Comparison of ENCODE assay signal across 1 cellular context in the genomic region with DNA sequence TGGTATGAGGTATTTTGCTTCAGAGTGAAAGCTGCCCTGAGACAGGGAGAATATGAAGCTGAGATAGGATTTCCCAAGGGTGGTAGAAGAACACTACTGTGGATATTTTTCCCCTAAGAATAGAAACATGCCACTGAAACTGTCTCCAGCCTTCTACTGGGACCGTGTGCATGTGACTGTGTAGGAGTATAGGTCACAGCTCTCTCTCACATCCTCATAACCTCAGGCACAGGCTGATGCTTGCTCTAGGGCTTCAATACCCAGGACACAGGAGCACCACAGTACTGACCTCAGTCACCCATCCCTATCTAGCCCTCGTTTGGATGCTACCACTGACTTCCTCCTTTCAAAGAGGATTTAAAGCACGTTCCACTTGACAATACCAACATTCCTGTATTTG.
TF ChIP-seq lines count a peak whose summit lies in the region.

No MANE protein-coding gene starts in this region.

TF ChIP-seq in IMR-90, 13 proteins besides CTCF, POLR2A, EP300 and RAD21 (continued from another document):
- TF ChIP-seq SMC3 (IDR thresholded peaks at IDR 0.05; ENCODE audit: low read depth, low read length) (no peak), ELK1 (IDR thresholded peaks at IDR 0.05; ENCODE audit: borderline replicate concordance, low read depth, low read length) (no peak), CHD1 (IDR thresholded peaks at IDR 0.05; ENCODE audit: low read depth, low read length) (no peak), RCOR1 (IDR thresholded peaks at IDR 0.05; ENCODE audit: insufficient replicate concordance, low read length) (no peak), MXI1 (IDR thresholded peaks at IDR 0.05; ENCODE audit: borderline replicate concordance, low read depth, low read length) (no peak)
- TF ChIP-seq, protein P1, sequence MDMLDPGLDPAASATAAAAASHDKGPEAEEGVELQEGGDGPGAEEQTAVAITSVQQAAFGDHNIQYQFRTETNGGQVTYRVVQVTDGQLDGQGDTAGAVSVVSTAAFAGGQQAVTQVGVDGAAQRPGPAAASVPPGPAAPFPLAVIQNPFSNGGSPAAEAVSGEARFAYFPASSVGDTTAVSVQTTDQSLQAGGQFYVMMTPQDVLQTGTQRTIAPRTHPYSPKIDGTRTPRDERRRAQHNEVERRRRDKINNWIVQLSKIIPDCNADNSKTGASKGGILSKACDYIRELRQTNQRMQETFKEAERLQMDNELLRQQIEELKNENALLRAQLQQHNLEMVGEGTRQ (IDR thresholded peaks at IDR 0.05; ENCODE audit: low read depth, low read length): no peak
